1 cellular context compared by ENCODE assay signal in the genomic region with DNA sequence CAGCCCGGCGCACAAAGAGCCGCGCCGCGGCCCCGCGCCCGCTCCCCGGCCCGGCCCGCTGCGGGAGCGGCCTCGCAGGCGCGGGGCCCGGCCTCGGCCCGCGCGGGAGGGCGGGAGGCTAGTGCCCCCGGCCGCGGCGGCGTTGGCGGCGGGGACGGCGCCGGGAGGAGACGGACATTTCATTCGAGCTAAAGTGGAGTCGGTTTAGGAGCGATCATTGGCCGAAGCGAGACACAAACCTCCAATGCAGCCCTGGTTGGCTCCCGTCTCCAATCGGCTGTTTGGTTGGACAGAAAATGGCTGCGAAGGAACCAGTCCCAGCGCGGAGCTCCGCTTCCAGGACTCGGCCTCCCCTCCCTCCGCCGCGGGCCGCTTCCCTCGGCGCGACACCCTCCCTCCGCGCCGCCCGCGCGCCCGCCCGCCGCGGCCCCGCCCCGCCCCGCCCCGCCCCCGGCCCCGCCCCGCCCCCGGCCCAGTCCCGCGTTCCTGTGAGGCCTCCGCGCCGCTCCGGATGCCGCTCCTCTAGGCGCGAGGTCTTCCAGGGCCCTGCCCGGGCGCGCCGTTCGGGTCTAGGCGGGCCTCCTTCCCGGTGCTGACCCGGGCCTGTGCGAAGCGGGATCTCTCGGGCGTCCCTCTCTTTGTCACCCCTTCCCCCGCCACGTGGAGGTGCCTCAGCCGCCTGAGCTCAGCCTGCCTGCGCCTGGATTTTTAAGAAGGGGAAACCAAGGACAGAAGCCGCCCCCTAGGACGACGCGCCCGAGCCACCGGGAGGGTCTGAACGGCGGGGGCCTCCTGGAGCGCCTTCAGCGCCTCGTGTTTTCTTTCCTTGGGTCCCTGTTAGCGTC.
A peak's percentile ranks its signal among the peaks of the same experiment; 100 is the strongest.
TF ChIP-seq lines count a peak whose summit lies in the region.

A gene (minus strand): TSS at position 309 of the 845 bp plus-strand sequence. CDS start 2,757 bp downstream, outside the sequence.

TF ChIP-seq in GM12878, 131 proteins besides CTCF, POLR2A, EP300 and RAD21 (continued from another document and continues in another):
- TF ChIP-seq, protein P1, sequence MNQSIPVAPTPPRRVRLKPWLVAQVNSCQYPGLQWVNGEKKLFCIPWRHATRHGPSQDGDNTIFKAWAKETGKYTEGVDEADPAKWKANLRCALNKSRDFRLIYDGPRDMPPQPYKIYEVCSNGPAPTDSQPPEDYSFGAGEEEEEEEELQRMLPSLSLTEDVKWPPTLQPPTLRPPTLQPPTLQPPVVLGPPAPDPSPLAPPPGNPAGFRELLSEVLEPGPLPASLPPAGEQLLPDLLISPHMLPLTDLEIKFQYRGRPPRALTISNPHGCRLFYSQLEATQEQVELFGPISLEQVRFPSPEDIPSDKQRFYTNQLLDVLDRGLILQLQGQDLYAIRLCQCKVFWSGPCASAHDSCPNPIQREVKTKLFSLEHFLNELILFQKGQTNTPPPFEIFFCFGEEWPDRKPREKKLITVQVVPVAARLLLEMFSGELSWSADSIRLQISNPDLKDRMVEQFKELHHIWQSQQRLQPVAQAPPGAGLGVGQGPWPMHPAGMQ (IDR thresholded peaks at IDR 0.05; ENCODE audit: borderline replicate concordance): no peak
- TF ChIP-seq MTA3 (IDR thresholded peaks at IDR 0.05; ENCODE audit: borderline replicate concordance, low read length) (no peak), WRNIP1 (IDR thresholded peaks at IDR 0.05; ENCODE audit: borderline replicate concordance, low read depth, low read length) (no peak), SPI1 (IDR thresholded peaks at IDR 0.05; ENCODE audit: borderline replicate concordance, insufficient read depth, low read depth, low read length) (no peak), IKZF1 (conservative IDR thresholded peaks at IDR 0.05) (peak; percentile 46), SIX5 (IDR thresholded peaks at IDR 0.05; ENCODE audit: low read depth, low read length, severe bottlenecking) (no peak), ATF7 (IDR thresholded peaks at IDR 0.05; ENCODE audit: low read depth) (no peak), TARDBP (IDR thresholded peaks at IDR 0.05; ENCODE audit: borderline replicate concordance) (0 out of 2 replicates have a peak, but pooled peaks have one; percentile 52), ZNF384 (IDR thresholded peaks at IDR 0.05; ENCODE audit: borderline replicate concordance, low read depth, low read length) (no peak), SREBF2 (IDR thresholded peaks at IDR 0.05; ENCODE audit: low read length) (no peak), FOS (IDR thresholded peaks at IDR 0.05; ENCODE audit: borderline replicate concordance, extremely low read depth, insufficient read length) (peak; percentile 21), IKZF2 (IDR thresholded peaks at IDR 0.05) (0 out of 4 replicates have a peak, but pooled peaks of 1 of the 2 experiments have one; percentile 25), IRF4 (IDR thresholded peaks at IDR 0.05; ENCODE audit: low read depth, low read length) (no peak), BRCA1 (IDR thresholded peaks at IDR 0.05; ENCODE audit: low read depth, low read length) (no peak), PAX8 (IDR thresholded peaks at IDR 0.05) (no peak), NRF1 (conservative IDR thresholded peaks at IDR 0.05; ENCODE audit: low read depth, low read length) (no peak), ZNF622 (IDR thresholded peaks at IDR 0.05) (no peak), ZNF207 (IDR thresholded peaks at IDR 0.05; ENCODE audit: borderline replicate concordance) (no peak), SUZ12 (IDR thresholded peaks at IDR 0.05; ENCODE audit: unreplicated experiment) (no peak), ETV6 (conservative IDR thresholded peaks at IDR 0.05 in 1 of 2, IDR thresholded peaks at IDR 0.05 in 1 of 2; ENCODE audit: borderline replicate concordance in 1 of 2, low read depth in 1 of 2) (no peak), MYB (IDR thresholded peaks at IDR 0.05; ENCODE audit: borderline replicate concordance, low read depth, low read length) (no peak), MEF2B (IDR thresholded peaks at IDR 0.05; ENCODE audit: partially characterized antibody, poor library complexity, severe bottlenecking) (no peak), CBX3 (IDR thresholded peaks at IDR 0.05; ENCODE audit: borderline replicate concordance, low read depth) (no peak), MTA2 (IDR thresholded peaks at IDR 0.05; ENCODE audit: low read depth) (no peak), NFIC (IDR thresholded peaks at IDR 0.05; ENCODE audit: low read depth, low read length) (no peak), HDGF (IDR thresholded peaks at IDR 0.05) (no peak), RAD51 (IDR thresholded peaks at IDR 0.05) (no peak), SUPT20H (IDR thresholded peaks at IDR 0.05; ENCODE audit: borderline replicate concordance, control insufficient read depth, low read depth, low read length) (peak; percentile 83), FOXM1 (IDR thresholded peaks at IDR 0.05; ENCODE audit: low read depth, low read length) (no peak), BMI1 (IDR thresholded peaks at IDR 0.05; ENCODE audit: borderline replicate concordance) (no peak), BCL11A (IDR thresholded peaks at IDR 0.05; ENCODE audit: low read depth, low read length) (no peak), ESRRA (IDR thresholded peaks at IDR 0.05; ENCODE audit: low read length) (no peak), KLF5 (IDR thresholded peaks at IDR 0.05; ENCODE audit: partially characterized antibody) (no peak)
- TF ChIP-seq, protein P2, sequence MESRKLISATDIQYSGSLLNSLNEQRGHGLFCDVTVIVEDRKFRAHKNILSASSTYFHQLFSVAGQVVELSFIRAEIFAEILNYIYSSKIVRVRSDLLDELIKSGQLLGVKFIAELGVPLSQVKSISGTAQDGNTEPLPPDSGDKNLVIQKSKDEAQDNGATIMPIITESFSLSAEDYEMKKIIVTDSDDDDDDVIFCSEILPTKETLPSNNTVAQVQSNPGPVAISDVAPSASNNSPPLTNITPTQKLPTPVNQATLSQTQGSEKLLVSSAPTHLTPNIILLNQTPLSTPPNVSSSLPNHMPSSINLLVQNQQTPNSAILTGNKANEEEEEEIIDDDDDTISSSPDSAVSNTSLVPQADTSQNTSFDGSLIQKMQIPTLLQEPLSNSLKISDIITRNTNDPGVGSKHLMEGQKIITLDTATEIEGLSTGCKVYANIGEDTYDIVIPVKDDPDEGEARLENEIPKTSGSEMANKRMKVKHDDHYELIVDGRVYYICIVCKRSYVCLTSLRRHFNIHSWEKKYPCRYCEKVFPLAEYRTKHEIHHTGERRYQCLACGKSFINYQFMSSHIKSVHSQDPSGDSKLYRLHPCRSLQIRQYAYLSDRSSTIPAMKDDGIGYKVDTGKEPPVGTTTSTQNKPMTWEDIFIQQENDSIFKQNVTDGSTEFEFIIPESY (IDR thresholded peaks at IDR 0.05): 0 out of 2 replicates have a peak, but pooled peaks have one; percentile 18
- TF ChIP-seq, protein P3, sequence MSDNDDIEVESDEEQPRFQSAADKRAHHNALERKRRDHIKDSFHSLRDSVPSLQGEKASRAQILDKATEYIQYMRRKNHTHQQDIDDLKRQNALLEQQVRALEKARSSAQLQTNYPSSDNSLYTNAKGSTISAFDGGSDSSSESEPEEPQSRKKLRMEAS (IDR thresholded peaks at IDR 0.05; ENCODE audit: low read depth, low read length): peak; percentile 66; the same call in 1 of the 2 replicates
- TF ChIP-seq, protein P4, sequence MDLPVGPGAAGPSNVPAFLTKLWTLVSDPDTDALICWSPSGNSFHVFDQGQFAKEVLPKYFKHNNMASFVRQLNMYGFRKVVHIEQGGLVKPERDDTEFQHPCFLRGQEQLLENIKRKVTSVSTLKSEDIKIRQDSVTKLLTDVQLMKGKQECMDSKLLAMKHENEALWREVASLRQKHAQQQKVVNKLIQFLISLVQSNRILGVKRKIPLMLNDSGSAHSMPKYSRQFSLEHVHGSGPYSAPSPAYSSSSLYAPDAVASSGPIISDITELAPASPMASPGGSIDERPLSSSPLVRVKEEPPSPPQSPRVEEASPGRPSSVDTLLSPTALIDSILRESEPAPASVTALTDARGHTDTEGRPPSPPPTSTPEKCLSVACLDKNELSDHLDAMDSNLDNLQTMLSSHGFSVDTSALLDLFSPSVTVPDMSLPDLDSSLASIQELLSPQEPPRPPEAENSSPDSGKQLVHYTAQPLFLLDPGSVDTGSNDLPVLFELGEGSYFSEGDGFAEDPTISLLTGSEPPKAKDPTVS (IDR thresholded peaks at IDR 0.05; ENCODE audit: low read depth, low read length): no peak
- TF ChIP-seq, protein P5, sequence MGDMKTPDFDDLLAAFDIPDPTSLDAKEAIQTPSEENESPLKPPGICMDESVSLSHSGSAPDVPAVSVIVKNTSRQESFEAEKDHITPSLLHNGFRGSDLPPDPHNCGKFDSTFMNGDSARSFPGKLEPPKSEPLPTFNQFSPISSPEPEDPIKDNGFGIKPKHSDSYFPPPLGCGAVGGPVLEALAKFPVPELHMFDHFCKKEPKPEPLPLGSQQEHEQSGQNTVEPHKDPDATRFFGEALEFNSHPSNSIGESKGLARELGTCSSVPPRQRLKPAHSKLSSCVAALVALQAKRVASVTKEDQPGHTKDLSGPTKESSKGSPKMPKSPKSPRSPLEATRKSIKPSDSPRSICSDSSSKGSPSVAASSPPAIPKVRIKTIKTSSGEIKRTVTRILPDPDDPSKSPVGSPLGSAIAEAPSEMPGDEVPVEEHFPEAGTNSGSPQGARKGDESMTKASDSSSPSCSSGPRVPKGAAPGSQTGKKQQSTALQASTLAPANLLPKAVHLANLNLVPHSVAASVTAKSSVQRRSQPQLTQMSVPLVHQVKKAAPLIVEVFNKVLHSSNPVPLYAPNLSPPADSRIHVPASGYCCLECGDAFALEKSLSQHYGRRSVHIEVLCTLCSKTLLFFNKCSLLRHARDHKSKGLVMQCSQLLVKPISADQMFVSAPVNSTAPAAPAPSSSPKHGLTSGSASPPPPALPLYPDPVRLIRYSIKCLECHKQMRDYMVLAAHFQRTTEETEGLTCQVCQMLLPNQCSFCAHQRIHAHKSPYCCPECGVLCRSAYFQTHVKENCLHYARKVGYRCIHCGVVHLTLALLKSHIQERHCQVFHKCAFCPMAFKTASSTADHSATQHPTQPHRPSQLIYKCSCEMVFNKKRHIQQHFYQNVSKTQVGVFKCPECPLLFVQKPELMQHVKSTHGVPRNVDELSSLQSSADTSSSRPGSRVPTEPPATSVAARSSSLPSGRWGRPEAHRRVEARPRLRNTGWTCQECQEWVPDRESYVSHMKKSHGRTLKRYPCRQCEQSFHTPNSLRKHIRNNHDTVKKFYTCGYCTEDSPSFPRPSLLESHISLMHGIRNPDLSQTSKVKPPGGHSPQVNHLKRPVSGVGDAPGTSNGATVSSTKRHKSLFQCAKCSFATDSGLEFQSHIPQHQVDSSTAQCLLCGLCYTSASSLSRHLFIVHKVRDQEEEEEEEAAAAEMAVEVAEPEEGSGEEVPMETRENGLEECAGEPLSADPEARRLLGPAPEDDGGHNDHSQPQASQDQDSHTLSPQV (IDR thresholded peaks at IDR 0.05): no peak
- TF ChIP-seq, protein P6, sequence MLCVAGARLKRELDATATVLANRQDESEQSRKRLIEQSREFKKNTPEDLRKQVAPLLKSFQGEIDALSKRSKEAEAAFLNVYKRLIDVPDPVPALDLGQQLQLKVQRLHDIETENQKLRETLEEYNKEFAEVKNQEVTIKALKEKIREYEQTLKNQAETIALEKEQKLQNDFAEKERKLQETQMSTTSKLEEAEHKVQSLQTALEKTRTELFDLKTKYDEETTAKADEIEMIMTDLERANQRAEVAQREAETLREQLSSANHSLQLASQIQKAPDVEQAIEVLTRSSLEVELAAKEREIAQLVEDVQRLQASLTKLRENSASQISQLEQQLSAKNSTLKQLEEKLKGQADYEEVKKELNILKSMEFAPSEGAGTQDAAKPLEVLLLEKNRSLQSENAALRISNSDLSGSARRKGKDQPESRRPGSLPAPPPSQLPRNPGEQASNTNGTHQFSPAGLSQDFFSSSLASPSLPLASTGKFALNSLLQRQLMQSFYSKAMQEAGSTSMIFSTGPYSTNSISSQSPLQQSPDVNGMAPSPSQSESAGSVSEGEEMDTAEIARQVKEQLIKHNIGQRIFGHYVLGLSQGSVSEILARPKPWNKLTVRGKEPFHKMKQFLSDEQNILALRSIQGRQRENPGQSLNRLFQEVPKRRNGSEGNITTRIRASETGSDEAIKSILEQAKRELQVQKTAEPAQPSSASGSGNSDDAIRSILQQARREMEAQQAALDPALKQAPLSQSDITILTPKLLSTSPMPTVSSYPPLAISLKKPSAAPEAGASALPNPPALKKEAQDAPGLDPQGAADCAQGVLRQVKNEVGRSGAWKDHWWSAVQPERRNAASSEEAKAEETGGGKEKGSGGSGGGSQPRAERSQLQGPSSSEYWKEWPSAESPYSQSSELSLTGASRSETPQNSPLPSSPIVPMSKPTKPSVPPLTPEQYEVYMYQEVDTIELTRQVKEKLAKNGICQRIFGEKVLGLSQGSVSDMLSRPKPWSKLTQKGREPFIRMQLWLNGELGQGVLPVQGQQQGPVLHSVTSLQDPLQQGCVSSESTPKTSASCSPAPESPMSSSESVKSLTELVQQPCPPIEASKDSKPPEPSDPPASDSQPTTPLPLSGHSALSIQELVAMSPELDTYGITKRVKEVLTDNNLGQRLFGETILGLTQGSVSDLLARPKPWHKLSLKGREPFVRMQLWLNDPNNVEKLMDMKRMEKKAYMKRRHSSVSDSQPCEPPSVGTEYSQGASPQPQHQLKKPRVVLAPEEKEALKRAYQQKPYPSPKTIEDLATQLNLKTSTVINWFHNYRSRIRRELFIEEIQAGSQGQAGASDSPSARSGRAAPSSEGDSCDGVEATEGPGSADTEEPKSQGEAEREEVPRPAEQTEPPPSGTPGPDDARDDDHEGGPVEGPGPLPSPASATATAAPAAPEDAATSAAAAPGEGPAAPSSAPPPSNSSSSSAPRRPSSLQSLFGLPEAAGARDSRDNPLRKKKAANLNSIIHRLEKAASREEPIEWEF (IDR thresholded peaks at IDR 0.05; ENCODE audit: insufficient replicate concordance, low read depth, low read length): no peak
- TF ChIP-seq, protein P7, sequence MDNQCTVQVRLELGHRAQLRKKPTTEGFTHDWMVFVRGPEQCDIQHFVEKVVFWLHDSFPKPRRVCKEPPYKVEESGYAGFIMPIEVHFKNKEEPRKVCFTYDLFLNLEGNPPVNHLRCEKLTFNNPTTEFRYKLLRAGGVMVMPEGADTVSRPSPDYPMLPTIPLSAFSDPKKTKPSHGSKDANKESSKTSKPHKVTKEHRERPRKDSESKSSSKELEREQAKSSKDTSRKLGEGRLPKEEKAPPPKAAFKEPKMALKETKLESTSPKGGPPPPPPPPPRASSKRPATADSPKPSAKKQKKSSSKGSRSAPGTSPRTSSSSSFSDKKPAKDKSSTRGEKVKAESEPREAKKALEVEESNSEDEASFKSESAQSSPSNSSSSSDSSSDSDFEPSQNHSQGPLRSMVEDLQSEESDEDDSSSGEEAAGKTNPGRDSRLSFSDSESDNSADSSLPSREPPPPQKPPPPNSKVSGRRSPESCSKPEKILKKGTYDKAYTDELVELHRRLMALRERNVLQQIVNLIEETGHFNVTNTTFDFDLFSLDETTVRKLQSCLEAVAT (IDR thresholded peaks at IDR 0.05): no peak
- TF ChIP-seq, protein P8, sequence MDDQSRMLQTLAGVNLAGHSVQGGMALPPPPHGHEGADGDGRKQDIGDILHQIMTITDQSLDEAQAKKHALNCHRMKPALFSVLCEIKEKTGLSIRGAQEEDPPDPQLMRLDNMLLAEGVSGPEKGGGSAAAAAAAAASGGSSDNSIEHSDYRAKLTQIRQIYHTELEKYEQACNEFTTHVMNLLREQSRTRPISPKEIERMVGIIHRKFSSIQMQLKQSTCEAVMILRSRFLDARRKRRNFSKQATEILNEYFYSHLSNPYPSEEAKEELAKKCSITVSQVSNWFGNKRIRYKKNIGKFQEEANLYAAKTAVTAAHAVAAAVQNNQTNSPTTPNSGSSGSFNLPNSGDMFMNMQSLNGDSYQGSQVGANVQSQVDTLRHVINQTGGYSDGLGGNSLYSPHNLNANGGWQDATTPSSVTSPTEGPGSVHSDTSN (IDR thresholded peaks at IDR 0.05; ENCODE audit: insufficient replicate concordance, low read depth, low read length): no peak
